In the genomic region with DNA sequence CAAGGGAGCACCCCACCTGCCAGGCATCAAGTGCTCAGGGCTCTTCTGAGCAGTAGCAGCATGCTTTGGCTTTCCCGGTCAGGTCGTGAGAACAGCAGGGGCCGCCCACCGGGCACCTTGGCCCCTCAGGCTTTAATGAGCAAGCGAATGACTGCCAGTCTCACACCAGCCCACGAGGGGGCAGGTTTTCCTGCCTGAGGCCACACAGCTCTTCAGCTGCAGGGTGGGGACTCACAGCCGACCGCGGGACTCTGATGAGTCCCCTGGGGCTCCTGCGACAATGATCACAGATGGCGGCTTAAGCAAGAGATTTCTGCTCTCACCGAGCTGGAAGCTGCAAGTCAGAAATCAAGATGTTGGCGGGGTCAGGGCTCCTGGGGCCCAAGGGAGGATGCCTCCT, we compare ENCODE assay signal across 8 cellular contexts. TPM values are rescaled to one million over a fixed set of nuclear protein-coding genes. Genes with fewer than 3 reads are reported as not detected.
DNase-seq lines count a peak whose midpoint lies in the region; ATAC-seq, FAIRE-seq and TF ChIP-seq lines count a peak whose summit lies in the region.

No MANE protein-coding gene starts in this region.

- FAIRE-seq in small intestine (lab: Jason Lieb, UNC): no peak

- 2 to 4% (median 3%) methylated on average over 13 of the region's 13 CpGs for WGBS in small intestine, 3 donors

- H3K36me3 ChIP-seq in GM06990 (ENCODE audit: control insufficient read depth, insufficient read depth, low read length) (no peaks in the 10 kb centered on the region), small intestine (ENCODE audit: control insufficient read depth in 2 of 2, insufficient read depth in 2 of 2, low read length in 2 of 2) (no peaks in the 10 kb centered on the region)

- no peaks in the 10 kb centered on the region for H3K4me1 ChIP-seq in small intestine (ENCODE audit: control insufficient read depth in 2 of 2, insufficient read depth in 1 of 2, low read depth in 1 of 2, low read length in 1 of 2)

- H3K9me3 ChIP-seq in small intestine (ENCODE audit: control insufficient read depth, low read depth): no peaks in the 10 kb centered on the region

- H3K27me3 ChIP-seq in GM06990 (replicated peaks; ENCODE audit: control insufficient read depth, insufficient read depth, low read length) (peaks cover 7% of the 10 kb centered on the region), small intestine (ENCODE audit: control insufficient read depth in 2 of 2, insufficient read depth in 2 of 2, low read length in 2 of 2) (peaks cover 2 to 22% of the 10 kb centered on the region in 2 donors)

- H3K27ac ChIP-seq in small intestine (ENCODE audit: low read depth in 1 of 2, low read length in 1 of 2): no peak overlapping the region

- TF ChIP-seq CTCF in GM06990 (IDR thresholded peaks at IDR 0.05; ENCODE audit: insufficient read depth, low read length, poor library complexity, severe bottlenecking): peak; percentile 64

- H3K4me3 ChIP-seq in GM06990 (replicated peaks; ENCODE audit: low read depth, low read length) (no peak overlapping the region), small intestine (ENCODE audit: low read depth in 1 of 2, low read length in 2 of 2) (no peak overlapping the region)

- DNase-seq in 8988T: peak; percentile 95
- peak; percentile 33 for DNase-seq in GM06990 (ENCODE audit: extremely low read depth, insufficient read length)
- peak; percentile 81 for DNase-seq in NCI-H345 (lab: John Stamatoyannopoulos, UW)
- DNase-seq in dermis blood vessel endothelial cell: peak; percentile 54
- DNase-seq in retina: peak; percentile 87
- no peak for DNase-seq in small intestine
- DNase-seq in activated CD8-positive, alpha-beta memory T cell treated with anti-CD3 and anti-CD28 coated beads, Interleukin-2, amount 50 U/mL, for 4 hours: no peak

- ATAC-seq in GM18505 (IDR thresholded peaks at IDR 0.05; ENCODE audit: unreplicated experiment): no peak

- no peak for TF ChIP-seq POLR2A in GM18505 (IDR thresholded peaks at IDR 0.05; ENCODE audit: borderline replicate concordance, extremely low read depth, insufficient read depth, insufficient read length)

RNA-seq across cellular contexts. Expression of a gene that starts 14.3 kb away (rescaled TPM):
- not detected in 2 replicates for total RNA-seq in dermis blood vessel endothelial cell
- polyA plus RNA-seq in small intestine: under 1 TPM in 1 of 3 donors, not detected in 2; 0.37 TPM

RNA-seq across cellular contexts. Expression of a gene that starts 43.0 kb away (rescaled TPM):
- 11.9 and 16.0 TPM in 2 replicates for total RNA-seq in dermis blood vessel endothelial cell
- 10 to 100 TPM; 14.6 to 18.6 (median 16.8) TPM for polyA plus RNA-seq in small intestine

RNA-seq across cellular contexts. Expression of a gene that starts 57.0 kb away (rescaled TPM):
- not detected in 2 replicates for total RNA-seq in dermis blood vessel endothelial cell
- polyA plus RNA-seq in small intestine: under 1 TPM in 1 of 3 donors, not detected in 2; 0.01 TPM

Comparison
In these comparisons a context has a peak if more than half of its experiments do, and no peak if none do; other contexts are left out.
1. DNase-seq: peak in 8988T (single experiment), GM06990 (single experiment), NCI-H345 (single experiment), dermis blood vessel endothelial cell (single experiment) and retina (single experiment); none in small intestine (single experiment) and activated CD8-positive, alpha-beta memory T cell treated with anti-CD3 and anti-CD28 coated beads, Interleukin-2, amount 50 U/mL, for 4 hours (single experiment).